In genomic region chr6:111758608-111759293, GRCh38 we compare ENCODE assay signal across 10 cellular contexts.
DNase-seq lines count a peak whose midpoint lies in the region; ATAC-seq and TF ChIP-seq lines count a peak whose summit lies in the region.
"Had no signal": no experiment of that assay in that cellular context is flagged by ENCODE, and none has a peak within 500 bp of the region (broad histone marks: within the 10 kb centered on the region; RNA-seq: fewer than 3 reads in every experiment).

No MANE protein-coding gene starts in this region.

- peak overlapping the region; percentile 96 for H3K27ac Mint-ChIP-seq in activated CD4-positive, alpha-beta T cell treated with anti-CD3 and anti-CD28 coated beads for 36 hours
- H3K27ac Mint-ChIP-seq in activated CD8-positive, alpha-beta T cell treated with anti-CD3 and anti-CD28 coated beads for 36 hours = peak overlapping the region; percentile 99
- peak overlapping the region; percentile 70 for H3K27ac Mint-ChIP-seq in stimulated activated naive B cell treated with anti-CD40 and anti-IgM and Interleukin-4, amounts not matched to agents 10 μg/mL and 1 μg/mL and 100 μg/mL, for 72 hours

- POLR2A ChIA-PET in activated CD4-positive, alpha-beta T cell treated with anti-CD3 and anti-CD28 coated beads for 36 hours (lab: Charles Lee) = interaction anchor here (0.6 to 2.7 kb wide), 7 partner anchors 47 to 107 kb away, joined by 3 to 15 read pairs (median 6); no protein-coding TSS in a partner anchor
- POLR2A ChIA-PET in activated CD8-positive, alpha-beta T cell treated with anti-CD3 and anti-CD28 coated beads for 36 hours (lab: Charles Lee) = interaction anchor here (0.5 to 2.7 kb wide), 14 partner anchors 11 to 240 kb away, joined by 3 to 30 read pairs (median 5); no protein-coding TSS in a partner anchor

- peaks cover 18 to 52% (median 24%) of the 10 kb centered on the region in 3 donors for H3K4me1 ChIP-seq in esophagus squamous epithelium

- intact Hi-C loops in activated CD4-positive, alpha-beta T cell treated with anti-CD3 and anti-CD28 coated beads for 36 hours (cut with DNase I, micrococcal nuclease) = loop anchor here (1.0 to 2.0 kb wide), 4 partner anchors 7 to 276 kb away; partner anchors contain the start of gene REV3L (in 1 of the 2)
- intact Hi-C loops in activated CD8-positive, alpha-beta T cell treated with anti-CD3 and anti-CD28 coated beads for 36 hours (cut with micrococcal nuclease) = no loop called here
- intact Hi-C loops in esophagus squamous epithelium (cut with DNase I) = no loop called here

- H3K4me3 Mint-ChIP-seq in activated CD4-positive, alpha-beta T cell treated with anti-CD3 and anti-CD28 coated beads for 36 hours = peak overlapping the region; percentile 75
- peak overlapping the region; percentile 77 for H3K4me3 Mint-ChIP-seq in activated CD8-positive, alpha-beta T cell treated with anti-CD3 and anti-CD28 coated beads for 36 hours
- H3K4me3 Mint-ChIP-seq in stimulated activated naive B cell treated with anti-CD40 and anti-IgM and Interleukin-4, amounts not matched to agents 10 μg/mL and 1 μg/mL and 100 μg/mL, for 72 hours = no peak overlapping the region

- H3K36me3 ChIP-seq in esophagus squamous epithelium = no peaks in the 10 kb centered on the region

- H3K4me3 ChIP-seq in esophagus squamous epithelium = peak overlapping the region in 3 of 4 donors; percentile 6 to 44 (median 27)

- no peak for TF ChIP-seq CTCF in activated CD8-positive, alpha-beta T cell treated with anti-CD3 and anti-CD28 coated beads for 36 hours (IDR thresholded peaks at IDR 0.05)
- TF ChIP-seq CTCF in esophagus squamous epithelium (IDR thresholded peaks at IDR 0.05) = no peak
- TF ChIP-seq CTCF in GM10266 (IDR thresholded peaks at IDR 0.05; ENCODE audit: control insufficient read depth, insufficient read depth, low read depth, missing control alignments) = no peak

- H3K4me1 Mint-ChIP-seq in activated CD4-positive, alpha-beta T cell treated with anti-CD3 and anti-CD28 coated beads for 36 hours = peaks cover 88% of the 10 kb centered on the region
- peaks cover 87% of the 10 kb centered on the region for H3K4me1 Mint-ChIP-seq in activated CD8-positive, alpha-beta T cell treated with anti-CD3 and anti-CD28 coated beads for 36 hours (ENCODE audit: low read depth)
- H3K4me1 Mint-ChIP-seq in stimulated activated naive B cell treated with anti-CD40 and anti-IgM and Interleukin-4, amounts not matched to agents 10 μg/mL and 1 μg/mL and 100 μg/mL, for 72 hours = peaks cover 41 to 69% of the 10 kb centered on the region in 2 donors

- DNase-seq in activated CD4-positive, alpha-beta T cell treated with anti-CD3 and anti-CD28 coated beads for 36 hours = peak; percentile 51
- no peak for DNase-seq in activated CD4-positive, alpha-beta T cell treated with anti-CD3 and anti-CD28 coated beads for 48 hours
- DNase-seq in activated CD8-positive, alpha-beta T cell treated with anti-CD3 and anti-CD28 coated beads for 36 hours = peak; percentile 47
- DNase-seq in esophagus squamous epithelium (lab: John Stamatoyannopoulos, UW) (no peak), GM10266 (ENCODE audit: extremely low spot score) (no peak), UCSD-AML1 (lab: John Stamatoyannopoulos, UW; ENCODE audit: unreplicated experiment) (no peak)
- DNase-seq in stimulated activated naive B cell treated with anti-CD40 and anti-IgM and Interleukin-4, amounts not matched to agents 10 μg/mL and 1 μg/mL and 100 μg/mL, for 72 hours = no peak
- DNase-seq: foreskin fibroblast, NCI-H1417 treated with DMSO at 0.1 percent for 48 hours had no signal

- peak overlapping the region; percentile 57 to 82 (median 74) for H3K27ac ChIP-seq in esophagus squamous epithelium

- WGBS in esophagus squamous epithelium, 2 donors = 82 to 84% methylated on average over 9 to 11 of the region's 11 CpGs

- H3K9me3 ChIP-seq in esophagus squamous epithelium = no peaks in the 10 kb centered on the region

- ATAC-seq in activated CD4-positive, alpha-beta T cell treated with anti-CD3 and anti-CD28 coated beads for 36 hours = peak; percentile 23
- peak; percentile 11 for ATAC-seq in activated CD8-positive, alpha-beta T cell treated with anti-CD3 and anti-CD28 coated beads for 36 hours
- ATAC-seq in stimulated activated naive B cell treated with anti-CD40 and anti-IgM and Interleukin-4, amounts not matched to agents 10 μg/mL and 1 μg/mL and 100 μg/mL, for 72 hours (replicated peaks) = no peak
- ATAC-seq in GM18909 (IDR thresholded peaks at IDR 0.05; ENCODE audit: poor library complexity, unreplicated experiment) = no peak

- peak in 1 of 4 donors; percentile 27 for TF ChIP-seq POLR2A in esophagus squamous epithelium (IDR thresholded peaks at IDR 0.05)

- no peaks in the 10 kb centered on the region for H3K9me3 Mint-ChIP-seq in activated CD4-positive, alpha-beta T cell treated with anti-CD3 and anti-CD28 coated beads for 36 hours (ENCODE audit: low read depth)
- H3K9me3 Mint-ChIP-seq in activated CD8-positive, alpha-beta T cell treated with anti-CD3 and anti-CD28 coated beads for 36 hours = no peaks in the 10 kb centered on the region
- H3K9me3 Mint-ChIP-seq in stimulated activated naive B cell treated with anti-CD40 and anti-IgM and Interleukin-4, amounts not matched to agents 10 μg/mL and 1 μg/mL and 100 μg/mL, for 72 hours = peaks cover 0 to 3% of the 10 kb centered on the region in 2 donors

- H3K27me3 Mint-ChIP-seq in activated CD4-positive, alpha-beta T cell treated with anti-CD3 and anti-CD28 coated beads for 36 hours = no peaks in the 10 kb centered on the region
- H3K27me3 Mint-ChIP-seq in activated CD8-positive, alpha-beta T cell treated with anti-CD3 and anti-CD28 coated beads for 36 hours = no peaks in the 10 kb centered on the region
- no peaks in the 10 kb centered on the region for H3K27me3 Mint-ChIP-seq in stimulated activated naive B cell treated with anti-CD40 and anti-IgM and Interleukin-4, amounts not matched to agents 10 μg/mL and 1 μg/mL and 100 μg/mL, for 72 hours

- H3K27me3 ChIP-seq in esophagus squamous epithelium = no peaks in the 10 kb centered on the region

- CTCF ChIA-PET in activated CD4-positive, alpha-beta T cell treated with anti-CD3 and anti-CD28 coated beads for 36 hours (lab: Charles Lee) = interaction anchor here (0.6 to 2.7 kb wide), 8 partner anchors 23 to 284 kb away, joined by 3 to 11 read pairs (median 6); no protein-coding TSS in a partner anchor
- CTCF ChIA-PET in activated CD8-positive, alpha-beta T cell treated with anti-CD3 and anti-CD28 coated beads for 36 hours (lab: Charles Lee) = interaction anchor here (0.7 to 1.5 kb wide), 3 partner anchors 10 to 215 kb away, joined by 3 to 5 read pairs (median 3); no protein-coding TSS in a partner anchor

- H3K36me3 Mint-ChIP-seq in activated CD4-positive, alpha-beta T cell treated with anti-CD3 and anti-CD28 coated beads for 36 hours (ENCODE audit: low read depth) = peaks cover 62% of the 10 kb centered on the region
- peaks cover 83% of the 10 kb centered on the region for H3K36me3 Mint-ChIP-seq in activated CD8-positive, alpha-beta T cell treated with anti-CD3 and anti-CD28 coated beads for 36 hours (ENCODE audit: low read depth)
- peaks cover 38 to 53% of the 10 kb centered on the region in 2 donors for H3K36me3 Mint-ChIP-seq in stimulated activated naive B cell treated with anti-CD40 and anti-IgM and Interleukin-4, amounts not matched to agents 10 μg/mL and 1 μg/mL and 100 μg/mL, for 72 hours

Comparison
In these comparisons a context has a peak if more than half of its experiments do, and no peak if none do; other contexts are left out.
1. DNase-seq: peak in activated CD4-positive, alpha-beta T cell treated with anti-CD3 and anti-CD28 coated beads for 36 hours (single experiment) and activated CD8-positive, alpha-beta T cell treated with anti-CD3 and anti-CD28 coated beads for 36 hours (single experiment); none in activated CD4-positive, alpha-beta T cell treated with anti-CD3 and anti-CD28 coated beads for 48 hours (single experiment), esophagus squamous epithelium (single experiment), stimulated activated naive B cell treated with anti-CD40 and anti-IgM and Interleukin-4, amounts not matched to agents 10 μg/mL and 1 μg/mL and 100 μg/mL, for 72 hours (single experiment), GM10266 (single experiment) and UCSD-AML1 (single experiment).
2. ATAC-seq: peak in activated CD4-positive, alpha-beta T cell treated with anti-CD3 and anti-CD28 coated beads for 36 hours (single experiment) and activated CD8-positive, alpha-beta T cell treated with anti-CD3 and anti-CD28 coated beads for 36 hours (single experiment); none in stimulated activated naive B cell treated with anti-CD40 and anti-IgM and Interleukin-4, amounts not matched to agents 10 μg/mL and 1 μg/mL and 100 μg/mL, for 72 hours (0 of 2) and GM18909 (single experiment).
3. H3K4me3 Mint-ChIP-seq: peak in activated CD4-positive, alpha-beta T cell treated with anti-CD3 and anti-CD28 coated beads for 36 hours (single experiment) and activated CD8-positive, alpha-beta T cell treated with anti-CD3 and anti-CD28 coated beads for 36 hours (single experiment); none in stimulated activated naive B cell treated with anti-CD40 and anti-IgM and Interleukin-4, amounts not matched to agents 10 μg/mL and 1 μg/mL and 100 μg/mL, for 72 hours (0 of 2).
4. intact Hi-C loops: an anchor here in activated CD4-positive, alpha-beta T cell treated with anti-CD3 and anti-CD28 coated beads for 36 hours (1.0 to 2.0 kb wide); none called in activated CD8-positive, alpha-beta T cell treated with anti-CD3 and anti-CD28 coated beads for 36 hours and esophagus squamous epithelium.
5. Peak in every context shown above with its lines, with median percentiles within 50 percentile points of each other: H3K27ac Mint-ChIP-seq.